24 cellular contexts compared by ENCODE assay signal in the genomic region with DNA sequence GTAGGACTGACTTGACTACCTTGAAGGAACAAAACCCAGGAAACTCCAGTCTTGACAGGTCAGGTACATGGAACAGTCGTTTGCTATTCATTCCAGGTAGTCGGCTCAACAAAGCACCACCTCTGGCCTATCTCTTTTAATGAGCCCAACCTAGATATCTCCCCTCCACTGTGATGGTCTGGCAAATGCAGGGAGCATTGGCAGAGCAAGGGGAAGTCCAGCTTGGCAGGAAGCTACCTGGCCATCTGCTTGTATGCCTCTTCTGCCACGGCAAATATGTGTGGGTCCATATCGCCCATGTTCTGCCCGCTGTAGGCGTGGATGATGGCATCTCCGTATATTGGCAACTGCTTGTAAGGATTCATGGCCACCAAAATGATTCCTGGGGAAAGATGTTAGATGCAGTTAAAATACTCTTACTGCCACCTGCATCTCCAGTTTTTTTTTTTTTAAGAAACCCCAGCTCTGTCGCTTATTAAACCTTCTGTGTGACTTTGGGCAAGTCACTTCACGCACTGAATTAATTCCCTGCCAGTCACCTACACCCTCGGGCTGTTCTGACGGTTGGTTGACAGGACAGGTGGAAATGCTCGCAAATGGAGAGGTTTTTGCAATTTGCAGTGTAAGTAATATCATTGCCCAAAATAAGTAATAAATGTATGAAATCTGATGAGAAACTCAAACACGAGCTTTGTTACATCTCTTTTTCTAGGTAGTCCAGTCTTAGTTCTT. TPM values are rescaled to one million over a fixed set of nuclear protein-coding genes. Genes with fewer than 3 reads are reported as not detected.
A peak's percentile ranks its signal among the peaks of the same experiment; 100 is the strongest.
DNase-seq lines count a peak whose midpoint lies in the region.
"Had no signal": no experiment of that assay in that cellular context is flagged by ENCODE, and none has a peak within 500 bp of the region (broad histone marks: within the 10 kb centered on the region; RNA-seq: fewer than 3 reads in every experiment).

No MANE protein-coding gene starts in this region.

- no peak overlapping the region for H2BK120ac ChIP-seq in neuronal stem cell (ENCODE audit: low read depth, low read length)

- H4K8ac ChIP-seq in neuronal stem cell (ENCODE audit: low read depth, low read length), result no peak overlapping the region

- no peak overlapping the region for H2BK12ac ChIP-seq in neuronal stem cell (ENCODE audit: low read length)

- H3K79me1 ChIP-seq in neuronal stem cell (ENCODE audit: low read depth, low read length), result no peaks in the 10 kb centered on the region

- H2AFZ ChIP-seq in neuronal stem cell (ENCODE audit: low read length), result no peak overlapping the region
- H2AFZ ChIP-seq: GM23248 had no signal

- WGBS in neuronal stem cell (ENCODE audit: extremely low coverage in 2 of 2, insufficient read length in 2 of 2, insufficient replicate concordance in 1 of 2), 2 donors, result no CpG with 5 or more reads among the region's 13 CpGs

- in situ Hi-C loops in G401 (cut with HindIII; ENCODE audit: low sequenced_read_pairs), result no loop called here

- peaks cover 0 to 2% of the 10 kb centered on the region in 2 donors for H3K9me3 ChIP-seq in neuronal stem cell (replicated peaks in 1 of 2; ENCODE audit: control insufficient read depth in 2 of 2, insufficient read depth in 1 of 2, low read depth in 1 of 2, low read length in 2 of 2)
- H3K9me3 ChIP-seq: A549; BLaER1 treated with 17β-estradiol and CSF1 and Interleukin-3, amounts not matched to agents 10 nM and 100 nM; SJSA1 had no signal

- no peak overlapping the region for H2BK5ac ChIP-seq in neuronal stem cell (ENCODE audit: low read length)

- peaks cover 23 to 37% of the 10 kb centered on the region in 2 donors for H3K36me3 ChIP-seq in neuronal stem cell (replicated peaks in 1 of 2; ENCODE audit: control insufficient read depth in 2 of 2, insufficient read depth in 2 of 2, low read length in 2 of 2)
- H3K36me3 ChIP-seq: SJSA1 had no signal

- DNase-seq in G401 (ENCODE audit: low spot score) (peak; percentile 92), neuronal stem cell (ENCODE audit: low spot score) (no peak), NK-92 (lab: John Stamatoyannopoulos, UW; ENCODE audit: unreplicated experiment) (no peak), DMS 273 treated with DMSO at 0.1 percent for 48 hours (lab: John Stamatoyannopoulos, UW) (no peak), glomerular visceral epithelial cell (ENCODE audit: extremely low spot score) (no peak)
- DNase-seq: AML-193; CD4-positive, alpha-beta T cell; DMS53; GM23248; H9; NCI-H1092; NCI-H1417 treated with DMSO at 0.1 percent for 48 hours; NCI-H1694 treated with DMSO at 0.1 percent for 48 hours; NCI-H2081 treated with DMSO at 0.1 percent for 48 hours; NCI-H446; NCI-H82; Right ventricle myocardium superior; RPMI8226 had no signal

- no peaks in the 10 kb centered on the region for H3K27me3 ChIP-seq in neuronal stem cell (ENCODE audit: control insufficient read depth in 3 of 3, insufficient read depth in 3 of 3, low read depth in 1 of 3, low read length in 3 of 3)
- H3K27me3 ChIP-seq: BLaER1 treated with 17β-estradiol and CSF1 and Interleukin-3, amounts not matched to agents 10 nM and 100 nM; SJSA1 had no signal

- H3K23ac ChIP-seq in neuronal stem cell (ENCODE audit: low read depth, low read length, poor library complexity), result no peak overlapping the region

- H3K18ac ChIP-seq in neuronal stem cell (ENCODE audit: low read length), result no peak overlapping the region

- H3K27ac ChIP-seq in angular gyrus (ENCODE audit: low read depth, low read length), result peak overlapping the region; percentile 72
- H3K27ac ChIP-seq in cingulate gyrus (ENCODE audit: low read depth, low read length), result peak overlapping the region; percentile 25
- H3K27ac ChIP-seq in neuronal stem cell (replicated peaks; ENCODE audit: low read length), result no peak overlapping the region
- H3K27ac ChIP-seq: A549; BLaER1 treated with 17β-estradiol and CSF1 and Interleukin-3, amounts not matched to agents 10 nM and 100 nM; GM23248; HL-60; SJSA1 had no signal

- H3K14ac ChIP-seq in neuronal stem cell (ENCODE audit: low read length), result no peak overlapping the region

- H2AK5ac ChIP-seq in neuronal stem cell (ENCODE audit: low read depth, low read length), result no peak overlapping the region

- no peak overlapping the region for H4K91ac ChIP-seq in neuronal stem cell (ENCODE audit: low read depth, low read length, poor library complexity)

- H3K4me1 ChIP-seq in neuronal stem cell (ENCODE audit: control insufficient read depth in 2 of 2, insufficient read depth in 1 of 2, low read depth in 1 of 2, low read length in 2 of 2), result peaks cover 0 to 3% of the 10 kb centered on the region in 2 donors
- H3K4me1 ChIP-seq: BLaER1 treated with 17β-estradiol and CSF1 and Interleukin-3, amounts not matched to agents 10 nM and 100 nM; SJSA1 had no signal

- H3K4me3 ChIP-seq in neuronal stem cell (ENCODE audit: low read length in 2 of 2), result no peak overlapping the region
- H3K4me3 ChIP-seq: A549; BLaER1 treated with 17β-estradiol and CSF1 and Interleukin-3, amounts not matched to agents 10 nM and 100 nM; GM23248; SJSA1 had no signal

- H3K4ac ChIP-seq in neuronal stem cell (ENCODE audit: low read length), result no peak overlapping the region

- no peak overlapping the region for H2BK15ac ChIP-seq in neuronal stem cell (ENCODE audit: low read length)

- H3K4me2 ChIP-seq in neuronal stem cell (ENCODE audit: insufficient read depth, low read length, poor library complexity, severe bottlenecking), result no peak overlapping the region
- H3K4me2 ChIP-seq: A549; BLaER1 treated with 17β-estradiol and CSF1 and Interleukin-3, amounts not matched to agents 10 nM and 100 nM had no signal

- peak overlapping the region; percentile 9 for H3K9ac ChIP-seq in neuronal stem cell (ENCODE audit: low read depth, low read length, poor library complexity)
- H3K9ac ChIP-seq: BLaER1 treated with 17β-estradiol and CSF1 and Interleukin-3, amounts not matched to agents 10 nM and 100 nM; GM23248 had no signal

RNA-seq across cellular contexts. Expression of a gene that starts 16.8 kb away (rescaled TPM):
- total RNA-seq in G401 (2014; rRNA removed; shearing (Covaris generic)), result 1.3 and 4.2 TPM in 2 replicates
- 4.4 TPM for polyA plus RNA-seq in neuronal stem cell (2013, experiment 1 of 2)
- polyA plus RNA-seq in neuronal stem cell (2013, experiment 2 of 2), result 4.4 TPM
- total RNA-seq: GM23248 had no signal
- polyA plus RNA-seq: GM23248 had no signal
